In the genomic region with DNA sequence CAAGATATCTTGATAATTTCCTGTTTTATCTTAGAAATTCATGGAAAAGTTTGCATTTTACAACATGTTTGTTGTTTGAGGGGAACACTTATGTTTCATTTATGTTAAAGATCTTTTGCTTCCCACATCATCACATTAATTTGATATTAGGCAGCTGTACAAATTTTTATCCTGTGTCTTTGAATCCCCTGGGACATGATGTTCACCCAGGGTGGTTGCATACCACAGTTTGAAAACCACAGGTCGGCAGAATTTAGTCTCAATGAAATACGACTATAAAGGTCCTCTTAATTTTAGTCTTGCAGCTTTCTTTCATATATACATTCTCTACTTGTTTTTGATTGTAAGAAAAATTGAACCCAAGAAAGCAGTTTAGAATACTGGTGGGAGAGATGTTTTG, we compare ENCODE assay signal across 13 cellular contexts.
"Had no signal": no experiment of that assay in that cellular context is flagged by ENCODE, and none has a peak within 500 bp of the region (broad histone marks: within the 10 kb centered on the region; RNA-seq: fewer than 3 reads in every experiment).

No MANE protein-coding gene starts in this region.

- H3K27me3 ChIP-seq: neural progenitor cell, pancreas, tibial nerve had no signal

- ATAC-seq: activated CD4-positive, alpha-beta T cell treated with anti-CD3 and anti-CD28 coated beads for 36 hours; pancreas had no signal

- H3K27ac Mint-ChIP-seq: activated CD4-positive, alpha-beta memory T cell treated with anti-CD3 and anti-CD28 coated beads, Interleukin-2, amount 10 ng/mL, durations not matched to agents 7 days and 5 days; neural progenitor cell had no signal

- H3K27me3 Mint-ChIP-seq: activated CD4-positive, alpha-beta memory T cell treated with anti-CD3 and anti-CD28 coated beads, Interleukin-2, amount 10 ng/mL, durations not matched to agents 7 days and 5 days; activated CD4-positive, alpha-beta T cell treated with anti-CD3 and anti-CD28 coated beads for 36 hours had no signal

- H2AFZ ChIP-seq: neural progenitor cell had no signal

- H3K4me3 ChIP-seq: coronary artery, neural progenitor cell, pancreas, skin epidermis, tibial nerve had no signal

- H3K4me2 ChIP-seq: neural progenitor cell had no signal

- H3K9me3 Mint-ChIP-seq: activated CD4-positive, alpha-beta memory T cell treated with anti-CD3 and anti-CD28 coated beads, Interleukin-2, amount 10 ng/mL, durations not matched to agents 7 days and 5 days had no signal

- H3K9ac ChIP-seq: neural progenitor cell had no signal

- DNase-seq: activated CD4-positive, alpha-beta memory T cell treated with anti-CD3 and anti-CD28 coated beads, Interleukin-2, amount 10 ng/mL, durations not matched to agents 7 days and 5 days; activated CD4-positive, alpha-beta T cell treated with anti-CD3 and anti-CD28 coated beads for 36 hours; activated CD8-positive, alpha-beta memory T cell treated with anti-CD3 and anti-CD28 coated beads, Interleukin-2, amount 50 U/mL, for 48 hours; effector CD8-positive, alpha-beta T cell; hippocampal formation; kidney glomerular epithelial cell; pancreas; retina; T-helper 9 cell had no signal

- H3K9me3 ChIP-seq: pancreas, tibial nerve had no signal

- H3K4me3 Mint-ChIP-seq: activated CD4-positive, alpha-beta memory T cell treated with anti-CD3 and anti-CD28 coated beads, Interleukin-2, amount 10 ng/mL, durations not matched to agents 7 days and 5 days; activated CD4-positive, alpha-beta T cell treated with anti-CD3 and anti-CD28 coated beads for 36 hours; neural progenitor cell had no signal

- H3K27ac ChIP-seq: coronary artery, neural progenitor cell, pancreas, tibial nerve had no signal
